ENCODE assay signal across 1 cellular context in genomic region chr5:57396701-57397100, GRCh38.
TF ChIP-seq lines count a peak whose summit lies in the region.

No MANE protein-coding gene starts in this region.

TF ChIP-seq in GM23338, 12 proteins besides CTCF, POLR2A, EP300 and RAD21 (continued from another document):
- TF ChIP-seq REST (IDR thresholded peaks at IDR 0.05; ENCODE audit: unreplicated experiment) (no peak), POLR2AphosphoS5 (IDR thresholded peaks at IDR 0.05; ENCODE audit: low read depth) (no peak)
